ENCODE assay signal across 1 cellular context in the genomic region with DNA sequence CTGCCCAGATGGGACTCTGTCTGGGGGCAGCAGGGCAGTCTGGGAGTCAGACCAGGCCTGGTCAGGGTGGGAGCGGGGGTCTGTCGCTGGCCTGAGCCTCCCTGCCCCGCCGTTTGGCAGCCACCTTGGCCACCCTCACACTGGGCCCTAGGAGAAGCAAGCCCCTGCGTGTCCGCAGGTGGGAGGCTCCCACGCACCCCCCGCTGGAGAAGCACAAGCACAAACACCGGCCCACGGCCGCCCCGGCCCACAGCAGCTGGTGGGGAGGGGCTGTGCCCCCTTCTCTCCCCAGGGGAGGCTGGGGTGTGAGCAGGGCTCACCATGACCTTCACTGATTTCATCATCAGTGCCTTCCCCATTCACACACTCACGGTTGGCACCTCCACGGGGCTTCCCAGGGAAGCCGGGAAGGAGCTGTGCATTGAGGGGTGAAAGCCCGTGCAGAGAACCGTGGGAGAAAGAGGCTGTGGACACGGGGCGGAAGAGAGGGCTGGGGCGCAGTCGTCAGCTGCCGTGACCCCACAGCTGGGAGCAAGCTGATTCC.
A peak's percentile ranks its signal among the peaks of the same experiment; 100 is the strongest.
TF ChIP-seq lines count a peak whose summit lies in the region.

No MANE protein-coding gene starts in this region.

TF ChIP-seq in HEK293, 187 proteins besides CTCF, POLR2A, EP300 and RAD21 (continued from another document):
- TF ChIP-seq, protein P1, sequence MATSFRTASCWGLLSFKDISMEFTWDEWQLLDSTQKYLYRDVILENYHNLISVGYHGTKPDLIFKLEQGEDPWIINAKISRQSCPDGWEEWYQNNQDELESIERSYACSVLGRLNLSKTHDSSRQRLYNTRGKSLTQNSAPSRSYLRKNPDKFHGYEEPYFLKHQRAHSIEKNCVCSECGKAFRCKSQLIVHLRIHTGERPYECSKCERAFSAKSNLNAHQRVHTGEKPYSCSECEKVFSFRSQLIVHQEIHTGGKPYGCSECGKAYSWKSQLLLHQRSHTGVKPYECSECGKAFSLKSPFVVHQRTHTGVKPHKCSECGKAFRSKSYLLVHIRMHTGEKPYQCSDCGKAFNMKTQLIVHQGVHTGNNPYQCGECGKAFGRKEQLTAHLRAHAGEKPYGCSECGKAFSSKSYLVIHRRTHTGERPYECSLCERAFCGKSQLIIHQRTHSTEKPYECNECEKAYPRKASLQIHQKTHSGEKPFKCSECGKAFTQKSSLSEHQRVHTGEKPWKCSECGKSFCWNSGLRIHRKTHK (tag by site-specific recombination; IDR thresholded peaks at IDR 0.05), result no peak
- TF ChIP-seq ZFHX2 (tag by site-specific recombination; conservative IDR thresholded peaks at IDR 0.05) (peak; percentile 97), ZBTB17 (tag by site-specific recombination; IDR thresholded peaks at IDR 0.05) (no peak), ZNF19 (tag by site-specific recombination; IDR thresholded peaks at IDR 0.05; ENCODE audit: low read depth) (no peak), GLI2 (tag by site-specific recombination; IDR thresholded peaks at IDR 0.05; ENCODE audit: borderline replicate concordance, low read depth) (no peak), ZFP37 (tag by site-specific recombination; IDR thresholded peaks at IDR 0.05) (no peak), ZNF423 (tag by site-specific recombination; IDR thresholded peaks at IDR 0.05) (no peak), ZIC2 (tag by site-specific recombination; IDR thresholded peaks at IDR 0.05) (peak; percentile 85), ZFP3 (tag by site-specific recombination; IDR thresholded peaks at IDR 0.05; ENCODE audit: low read depth) (no peak), ZNF544 (tag by site-specific recombination; IDR thresholded peaks at IDR 0.05) (no peak), EGR2 (tag by site-specific recombination; IDR thresholded peaks at IDR 0.05; ENCODE audit: low read depth) (peak; percentile 97), ZNF561 (tag by site-specific recombination; IDR thresholded peaks at IDR 0.05; ENCODE audit: borderline replicate concordance) (no peak), ZNF202 (tag by site-specific recombination; IDR thresholded peaks at IDR 0.05; ENCODE audit: borderline replicate concordance) (no peak)
- TF ChIP-seq, protein P2, sequence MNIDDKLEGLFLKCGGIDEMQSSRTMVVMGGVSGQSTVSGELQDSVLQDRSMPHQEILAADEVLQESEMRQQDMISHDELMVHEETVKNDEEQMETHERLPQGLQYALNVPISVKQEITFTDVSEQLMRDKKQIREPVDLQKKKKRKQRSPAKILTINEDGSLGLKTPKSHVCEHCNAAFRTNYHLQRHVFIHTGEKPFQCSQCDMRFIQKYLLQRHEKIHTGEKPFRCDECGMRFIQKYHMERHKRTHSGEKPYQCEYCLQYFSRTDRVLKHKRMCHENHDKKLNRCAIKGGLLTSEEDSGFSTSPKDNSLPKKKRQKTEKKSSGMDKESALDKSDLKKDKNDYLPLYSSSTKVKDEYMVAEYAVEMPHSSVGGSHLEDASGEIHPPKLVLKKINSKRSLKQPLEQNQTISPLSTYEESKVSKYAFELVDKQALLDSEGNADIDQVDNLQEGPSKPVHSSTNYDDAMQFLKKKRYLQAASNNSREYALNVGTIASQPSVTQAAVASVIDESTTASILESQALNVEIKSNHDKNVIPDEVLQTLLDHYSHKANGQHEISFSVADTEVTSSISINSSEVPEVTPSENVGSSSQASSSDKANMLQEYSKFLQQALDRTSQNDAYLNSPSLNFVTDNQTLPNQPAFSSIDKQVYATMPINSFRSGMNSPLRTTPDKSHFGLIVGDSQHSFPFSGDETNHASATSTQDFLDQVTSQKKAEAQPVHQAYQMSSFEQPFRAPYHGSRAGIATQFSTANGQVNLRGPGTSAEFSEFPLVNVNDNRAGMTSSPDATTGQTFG (tag by site-specific recombination; IDR thresholded peaks at IDR 0.05; ENCODE audit: borderline replicate concordance), result no peak
- TF ChIP-seq, protein P3, sequence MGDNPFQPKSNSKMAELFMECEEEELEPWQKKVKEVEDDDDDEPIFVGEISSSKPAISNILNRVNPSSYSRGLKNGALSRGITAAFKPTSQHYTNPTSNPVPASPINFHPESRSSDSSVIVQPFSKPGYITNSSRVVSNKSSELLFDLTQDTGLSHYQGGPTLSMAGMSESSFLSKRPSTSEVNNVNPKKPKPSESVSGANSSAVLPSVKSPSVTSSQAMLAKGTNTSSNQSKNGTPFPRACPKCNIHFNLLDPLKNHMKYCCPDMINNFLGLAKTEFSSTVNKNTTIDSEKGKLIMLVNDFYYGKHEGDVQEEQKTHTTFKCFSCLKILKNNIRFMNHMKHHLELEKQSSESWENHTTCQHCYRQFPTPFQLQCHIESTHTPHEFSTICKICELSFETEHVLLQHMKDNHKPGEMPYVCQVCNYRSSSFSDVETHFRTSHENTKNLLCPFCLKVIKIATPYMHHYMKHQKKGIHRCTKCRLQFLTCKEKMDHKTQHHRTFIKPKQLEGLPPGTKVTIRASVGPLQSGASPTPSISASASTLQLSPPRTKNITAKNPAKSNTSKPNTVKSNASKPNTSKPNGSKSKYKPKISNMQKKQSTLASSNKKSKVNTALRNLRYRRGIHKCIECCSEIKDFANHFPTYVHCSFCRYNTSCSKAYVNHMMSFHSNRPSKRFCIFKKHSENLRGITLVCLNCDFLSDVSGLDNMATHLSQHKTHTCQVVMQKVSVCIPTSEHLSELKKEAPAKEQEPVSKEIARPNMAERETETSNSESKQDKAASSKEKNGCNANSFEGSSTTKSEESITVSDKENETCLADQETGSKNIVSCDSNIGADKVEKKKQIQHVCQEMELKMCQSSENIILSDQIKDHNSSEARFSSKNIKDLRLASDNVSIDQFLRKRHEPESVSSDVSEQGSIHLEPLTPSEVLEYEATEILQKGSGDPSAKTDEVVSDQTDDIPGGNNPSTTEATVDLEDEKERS (tag by site-specific recombination; IDR thresholded peaks at IDR 0.05), result no peak
- TF ChIP-seq, protein P4, sequence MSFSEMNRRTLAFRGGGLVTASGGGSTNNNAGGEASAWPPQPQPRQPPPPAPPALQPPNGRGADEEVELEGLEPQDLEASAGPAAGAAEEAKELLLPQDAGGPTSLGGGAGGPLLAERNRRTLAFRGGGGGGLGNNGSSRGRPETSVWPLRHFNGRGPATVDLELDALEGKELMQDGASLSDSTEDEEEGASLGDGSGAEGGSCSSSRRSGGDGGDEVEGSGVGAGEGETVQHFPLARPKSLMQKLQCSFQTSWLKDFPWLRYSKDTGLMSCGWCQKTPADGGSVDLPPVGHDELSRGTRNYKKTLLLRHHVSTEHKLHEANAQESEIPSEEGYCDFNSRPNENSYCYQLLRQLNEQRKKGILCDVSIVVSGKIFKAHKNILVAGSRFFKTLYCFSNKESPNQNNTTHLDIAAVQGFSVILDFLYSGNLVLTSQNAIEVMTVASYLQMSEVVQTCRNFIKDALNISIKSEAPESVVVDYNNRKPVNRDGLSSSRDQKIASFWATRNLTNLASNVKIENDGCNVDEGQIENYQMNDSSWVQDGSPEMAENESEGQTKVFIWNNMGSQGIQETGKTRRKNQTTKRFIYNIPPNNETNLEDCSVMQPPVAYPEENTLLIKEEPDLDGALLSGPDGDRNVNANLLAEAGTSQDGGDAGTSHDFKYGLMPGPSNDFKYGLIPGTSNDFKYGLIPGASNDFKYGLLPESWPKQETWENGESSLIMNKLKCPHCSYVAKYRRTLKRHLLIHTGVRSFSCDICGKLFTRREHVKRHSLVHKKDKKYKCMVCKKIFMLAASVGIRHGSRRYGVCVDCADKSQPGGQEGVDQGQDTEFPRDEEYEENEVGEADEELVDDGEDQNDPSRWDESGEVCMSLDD (tag by site-specific recombination; IDR thresholded peaks at IDR 0.05), result no peak
